In genomic region chr12:48340891-48341290, GRCh38 we compare ENCODE assay signal across 20 cellular contexts. TPM values are rescaled to one million over a fixed set of nuclear protein-coding genes. Genes with fewer than 3 reads are reported as not detected.
DNase-seq lines count a peak whose midpoint lies in the region; ATAC-seq and TF ChIP-seq lines count a peak whose summit lies in the region.
"Had no signal": no experiment of that assay in that cellular context is flagged by ENCODE, and none has a peak within 500 bp of the region (broad histone marks: within the 10 kb centered on the region; RNA-seq: fewer than 3 reads in every experiment).

No MANE protein-coding gene starts in this region.

- peaks cover 0 to 21% (median 5%) of the 10 kb centered on the region in 9 donors for H3K9me3 Mint-ChIP-seq in naive thymus-derived CD8-positive, alpha-beta T cell
- H3K9me3 Mint-ChIP-seq in activated CD4-positive, alpha-beta memory T cell treated with anti-CD3 and anti-CD28 coated beads for 36 hours = no peaks in the 10 kb centered on the region
- no peaks in the 10 kb centered on the region for H3K9me3 Mint-ChIP-seq in Calu3 (ENCODE audit: low read depth, unreplicated experiment)
- H3K9me3 Mint-ChIP-seq: HFFc6, IgD-negative memory B cell had no signal

- H3K4me1 Mint-ChIP-seq in naive thymus-derived CD8-positive, alpha-beta T cell = peaks cover 12 to 34% (median 23%) of the 10 kb centered on the region in 4 donors
- H3K4me1 Mint-ChIP-seq in activated CD4-positive, alpha-beta memory T cell treated with anti-CD3 and anti-CD28 coated beads for 36 hours (ENCODE audit: low read depth) = peaks cover 13% of the 10 kb centered on the region
- no peaks in the 10 kb centered on the region for H3K4me1 Mint-ChIP-seq in Calu3 (ENCODE audit: low read depth, unreplicated experiment)

- intact Hi-C loops in left ventricle myocardium inferior (cut with micrococcal nuclease) (no loop called here), Right ventricle myocardium inferior (cut with DNase I) (no loop called here), Calu3 (cut with micrococcal nuclease; ENCODE audit: unreplicated experiment) (no loop called here)
- intact Hi-C loops in activated CD4-positive, alpha-beta memory T cell treated with anti-CD3 and anti-CD28 coated beads for 36 hours (cut with micrococcal nuclease) = no loop called here

- H3K27ac Mint-ChIP-seq in naive thymus-derived CD8-positive, alpha-beta T cell = peak overlapping the region in 7 of 10 donors; percentile 9 to 66 (median 38)
- no peak overlapping the region for H3K27ac Mint-ChIP-seq in activated CD4-positive, alpha-beta memory T cell treated with anti-CD3 and anti-CD28 coated beads for 36 hours
- H3K27ac Mint-ChIP-seq in Calu3 (ENCODE audit: unreplicated experiment) = no peak overlapping the region
- H3K27ac Mint-ChIP-seq: HFFc6 had no signal

- TF ChIP-seq CTCF in left ventricle myocardium inferior (IDR thresholded peaks at IDR 0.05; ENCODE audit: borderline replicate concordance) (no peak), Calu3 (IDR thresholded peaks at IDR 0.05; ENCODE audit: unreplicated experiment) (no peak)

- CTCF ChIA-PET in activated CD4-positive, alpha-beta memory T cell treated with anti-CD3 and anti-CD28 coated beads for 36 hours (lab: Charles Lee) = interaction anchor here (1.2 kb wide), 1 partner anchor 13 kb away, joined by 3 read pairs; no protein-coding TSS in a partner anchor
- CTCF ChIA-PET in Calu3 (lab: Charles Lee) = no interaction called here

- no TSS peak for BruUV-seq in Calu3 (replicated peaks; lab: Mats Ljungman, UMichigan)

- H3K27me3 Mint-ChIP-seq in naive thymus-derived CD8-positive, alpha-beta T cell = no peaks in the 10 kb centered on the region
- H3K27me3 Mint-ChIP-seq in activated CD4-positive, alpha-beta memory T cell treated with anti-CD3 and anti-CD28 coated beads for 36 hours = no peaks in the 10 kb centered on the region
- H3K27me3 Mint-ChIP-seq in Calu3 (ENCODE audit: unreplicated experiment) = no peaks in the 10 kb centered on the region
- H3K27me3 Mint-ChIP-seq: IgD-negative memory B cell had no signal

- peaks cover 5% of the 10 kb centered on the region for H3K4me1 ChIP-seq in left ventricle myocardium inferior
- H3K4me1 ChIP-seq: BE2C had no signal

- H3K4me3 ChIP-seq in left ventricle myocardium inferior = no peak overlapping the region
- no peak overlapping the region for H3K4me3 ChIP-seq in SK-N-MC

- DNase-seq in left ventricle myocardium inferior (no peak), Right ventricle myocardium inferior (ENCODE audit: missing footprints) (no peak), SK-N-MC (ENCODE audit: low read depth, low spot score) (no peak), NCI-H2107 (lab: John Stamatoyannopoulos, UW) (no peak), Calu3 (no peak)
- no peak for DNase-seq in naive thymus-derived CD8-positive, alpha-beta T cell
- DNase-seq in activated CD4-positive, alpha-beta T cell treated with anti-CD3 and anti-CD28 coated beads, Interleukin-2, amount 50 U/mL, for 48 hours = no peak
- DNase-seq in activated CD4-positive, alpha-beta memory T cell treated with anti-CD3 and anti-CD28 coated beads for 36 hours = no peak
- DNase-seq: 8988T, BE2C, DMS79 treated with DMSO at 0.1 percent for 48 hours, H7, HFFc6, MM.1S, NCI-H1694 treated with DMSO at 0.1 percent for 48 hours, NCI-H2227 treated with DMSO at 0.1 percent for 48 hours, NCI-H524, SW 1271 had no signal

- H3K36me3 ChIP-seq in left ventricle myocardium inferior = peaks cover 63% of the 10 kb centered on the region
- peaks cover 28% of the 10 kb centered on the region for H3K36me3 ChIP-seq in SK-N-MC (ENCODE audit: insufficient read depth, low read length)
- H3K36me3 ChIP-seq: BE2C had no signal

- peaks cover 38 to 69% (median 56%) of the 10 kb centered on the region in 3 donors for H3K36me3 Mint-ChIP-seq in naive thymus-derived CD8-positive, alpha-beta T cell
- peaks cover 37% of the 10 kb centered on the region for H3K36me3 Mint-ChIP-seq in activated CD4-positive, alpha-beta memory T cell treated with anti-CD3 and anti-CD28 coated beads for 36 hours
- no peaks in the 10 kb centered on the region for H3K36me3 Mint-ChIP-seq in Calu3 (ENCODE audit: insufficient read depth, unreplicated experiment)

- POLR2A ChIA-PET in naive thymus-derived CD8-positive, alpha-beta T cell (lab: Charles Lee) = interaction anchor here (2.4 kb wide), 1 partner anchor 9 kb away, joined by 6 read pairs; the partner anchor contains the start of gene ZNF641
- POLR2A ChIA-PET in activated CD4-positive, alpha-beta memory T cell treated with anti-CD3 and anti-CD28 coated beads for 36 hours (lab: Charles Lee) = no interaction called here

- H3K27ac ChIP-seq in left ventricle myocardium inferior (replicated peaks) (peak overlapping the region; percentile 4), SK-N-MC (0 out of 2 replicates have a peak overlapping the region, but pooled peaks have one; percentile 14)

- H3K9me3 ChIP-seq in left ventricle myocardium inferior (replicated peaks) (no peaks in the 10 kb centered on the region), SK-N-MC (ENCODE audit: low read depth, low read length) (no peaks in the 10 kb centered on the region)
- H3K9me3 ChIP-seq: BE2C had no signal

- ATAC-seq in Right ventricle myocardium inferior = no peak
- ATAC-seq in naive thymus-derived CD8-positive, alpha-beta T cell = no peak
- ATAC-seq: Panc1 had no signal

- no peak overlapping the region for H3K9ac ChIP-seq in SK-N-MC (ENCODE audit: insufficient read length)

- no peak overlapping the region for H3K4me3 Mint-ChIP-seq in naive thymus-derived CD8-positive, alpha-beta T cell
- no peak overlapping the region for H3K4me3 Mint-ChIP-seq in activated CD4-positive, alpha-beta memory T cell treated with anti-CD3 and anti-CD28 coated beads for 36 hours
- H3K4me3 Mint-ChIP-seq in Calu3 (ENCODE audit: low read depth, unreplicated experiment) = no peak overlapping the region
- H3K4me3 Mint-ChIP-seq: HFFc6, IgD-negative memory B cell had no signal

- H3K27me3 ChIP-seq in left ventricle myocardium inferior (ENCODE audit: low read depth) = no peaks in the 10 kb centered on the region

RNA-seq across cellular contexts. Expression of gene ZNF641, which starts 9.8 kb away (rescaled TPM):
- total RNA-seq in left ventricle myocardium inferior (16.0 TPM), Right ventricle myocardium inferior (17.3 TPM), Calu3 (2022) (9.0 and 9.3 TPM in 2 replicates)
- 10 to 100 TPM; 36.8 to 40.8 TPM for total RNA-seq in naive thymus-derived CD8-positive, alpha-beta T cell
- 10 to 100 TPM; 10.4 to 15.8 (median 15.6) TPM for polyA plus RNA-seq in naive thymus-derived CD8-positive, alpha-beta T cell
- total RNA-seq in activated CD4-positive, alpha-beta memory T cell treated with anti-CD3 and anti-CD28 coated beads for 36 hours = 1 to 10 TPM; 6.8 to 9.3 TPM

Comparison
In these comparisons a context has a peak if more than half of its experiments do, and no peak if none do; other contexts are left out.
1. H3K27ac Mint-ChIP-seq: peak in naive thymus-derived CD8-positive, alpha-beta T cell (7 of 10); none in activated CD4-positive, alpha-beta memory T cell treated with anti-CD3 and anti-CD28 coated beads for 36 hours (single experiment) and Calu3 (single experiment).